Comparison of ENCODE assay signal across 35 cellular contexts in genomic region chr11:4862447-4863236, GRCh38. TPM values are rescaled to one million over a fixed set of nuclear protein-coding genes. Genes with fewer than 3 reads are reported as not detected.
"Had no signal": no experiment of that assay in that cellular context is flagged by ENCODE, and none has a peak within 500 bp of the region (broad histone marks: within the 10 kb centered on the region; RNA-seq: fewer than 3 reads in every experiment).

No MANE protein-coding gene starts in this region.

- H3K27me3 Mint-ChIP-seq: activated B cell treated with CpG ODN at 0.5 μM for 24 hours; activated CD8-positive, alpha-beta T cell treated with anti-CD3 and anti-CD28 coated beads for 36 hours; activated T-helper 17 cell treated with anti-CD3 and anti-CD28 coated beads, Interleukin-2, amount 50 U/mL, for 72 hours; effector memory CD8-positive, alpha-beta T cell; stimulated activated memory B cell treated with anti-CD40 and anti-IgM and Interleukin-4, amounts not matched to agents 10 μg/mL and 1 μg/mL and 100 μg/mL, for 72 hours; stimulated activated naive CD8-positive, alpha-beta T cell treated with anti-CD3 and anti-CD28 coated beads, Interleukin-15, amount 100 ng/mL, for 72 hours had no signal

- H3K9me3 Mint-ChIP-seq: activated B cell treated with CpG ODN at 0.5 μM for 24 hours; activated CD8-positive, alpha-beta T cell treated with anti-CD3 and anti-CD28 coated beads for 36 hours; activated naive CD4-positive, alpha-beta T cell treated with anti-CD3 and anti-CD28 coated beads, Interleukin-2, amount 50 U/mL, for 24 hours; activated T-cell treated with anti-CD3 and anti-CD28 coated beads, Interleukin-2, amount 50 U/mL, for 4 hours; activated T-helper 17 cell treated with anti-CD3 and anti-CD28 coated beads, Interleukin-2, amount 50 U/mL, for 72 hours; T-helper 1 cell treated with Interleukin-12 subunit alpha and Interleukin-12 subunit beta and Interleukin-4 antibody, amounts not matched to agents 30 μg/mL and 1 μg/mL, for 36 hours had no signal

- H3K27me3 ChIP-seq: right atrium auricular region had no signal

- H3K4me1 ChIP-seq: right atrium auricular region had no signal

- ATAC-seq: activated CD8-positive, alpha-beta T cell treated with anti-CD3 and anti-CD28 coated beads for 36 hours; activated naive CD8-positive, alpha-beta T cell treated with anti-CD3 and anti-CD28 coated beads, Interleukin-2, amount 50 U/mL, for 24 hours; activated T-cell treated with anti-CD3 and anti-CD28 coated beads, Interleukin-2, amount 50 U/mL, for 4 hours; activated T-helper 17 cell treated with anti-CD3 and anti-CD28 coated beads, Interleukin-2, amount 50 U/mL, for 72 hours; effector memory CD8-positive, alpha-beta T cell; esophagus mucosa; left colon; naive thymus-derived CD8-positive, alpha-beta T cell; stimulated activated memory B cell treated with anti-CD40 and anti-IgM and Interleukin-4, amounts not matched to agents 10 μg/mL and 1 μg/mL and 100 μg/mL, for 72 hours; stimulated activated naive CD8-positive, alpha-beta T cell treated with anti-CD3 and anti-CD28 coated beads, Interleukin-15, amount 100 ng/mL, for 72 hours had no signal

- H3K27ac ChIP-seq: right atrium auricular region had no signal

- H3K36me3 Mint-ChIP-seq: activated naive CD4-positive, alpha-beta T cell treated with anti-CD3 and anti-CD28 coated beads, Interleukin-2, amount 50 U/mL, for 24 hours; immature natural killer cell; memory B cell; naive thymus-derived CD8-positive, alpha-beta T cell; stimulated activated memory B cell treated with anti-CD40 and anti-IgM and Interleukin-4, amounts not matched to agents 10 μg/mL and 1 μg/mL and 100 μg/mL, for 72 hours had no signal

- H3K36me3 ChIP-seq: right atrium auricular region had no signal

- H3K4me1 Mint-ChIP-seq: activated B cell treated with CpG ODN at 0.5 μM for 24 hours; activated naive CD4-positive, alpha-beta T cell treated with anti-CD3 and anti-CD28 coated beads, Interleukin-2, amount 50 U/mL, for 24 hours; activated naive CD8-positive, alpha-beta T cell treated with anti-CD3 and anti-CD28 coated beads, Interleukin-2, amount 50 U/mL, for 24 hours; activated T-helper 17 cell treated with anti-CD3 and anti-CD28 coated beads, Interleukin-2, amount 50 U/mL, for 72 hours; immature natural killer cell; memory B cell; naive thymus-derived CD8-positive, alpha-beta T cell; stimulated activated memory B cell treated with anti-CD40 and anti-IgM and Interleukin-4, amounts not matched to agents 10 μg/mL and 1 μg/mL and 100 μg/mL, for 72 hours; stimulated activated naive CD8-positive, alpha-beta T cell treated with anti-CD3 and anti-CD28 coated beads, Interleukin-15, amount 100 ng/mL, for 72 hours had no signal

- H3K4me3 Mint-ChIP-seq: activated B cell treated with CpG ODN at 0.5 μM for 24 hours; activated CD8-positive, alpha-beta T cell treated with anti-CD3 and anti-CD28 coated beads for 36 hours; activated naive CD4-positive, alpha-beta T cell treated with anti-CD3 and anti-CD28 coated beads, Interleukin-2, amount 50 U/mL, for 24 hours; activated naive CD8-positive, alpha-beta T cell treated with anti-CD3 and anti-CD28 coated beads, Interleukin-2, amount 50 U/mL, for 24 hours; activated T-cell treated with anti-CD3 and anti-CD28 coated beads, Interleukin-2, amount 50 U/mL, for 4 hours; activated T-helper 17 cell treated with anti-CD3 and anti-CD28 coated beads, Interleukin-2, amount 50 U/mL, for 72 hours; effector memory CD8-positive, alpha-beta T cell; immature natural killer cell; memory B cell; naive thymus-derived CD8-positive, alpha-beta T cell; stimulated activated memory B cell treated with anti-CD40 and anti-IgM and Interleukin-4, amounts not matched to agents 10 μg/mL and 1 μg/mL and 100 μg/mL, for 72 hours; stimulated activated naive CD8-positive, alpha-beta T cell treated with anti-CD3 and anti-CD28 coated beads, Interleukin-15, amount 100 ng/mL, for 72 hours; T-helper 1 cell treated with Interleukin-12 subunit alpha and Interleukin-12 subunit beta and Interleukin-4 antibody, amounts not matched to agents 30 μg/mL and 1 μg/mL, for 36 hours had no signal

- DNase-seq: activated B cell treated with CpG ODN at 0.5 μM for 24 hours; activated CD4-positive, alpha-beta T cell treated with anti-CD3 and anti-CD28 coated beads, Interleukin-2, amount 50 U/mL, for 1 hour; activated CD8-positive, alpha-beta T cell treated with anti-CD3 and anti-CD28 coated beads for 36 hours; activated gamma-delta T cell treated with Interleukin-2 at 50 U/mL for 16 hours; activated naive CD8-positive, alpha-beta T cell treated with anti-CD3 and anti-CD28 coated beads, Interleukin-2, amount 50 U/mL, for 24 hours; activated T-cell treated with anti-CD3 and anti-CD28 coated beads, Interleukin-2, amount 50 U/mL, for 4 hours; amygdala; caudate nucleus; cortex of kidney; effector memory CD8-positive, alpha-beta T cell; foreskin fibroblast; head of caudate nucleus; hippocampal formation; immature natural killer cell; kidney; left colon; naive thymus-derived CD8-positive, alpha-beta T cell; stimulated activated CD4-positive, alpha-beta T cell treated with anti-CD3 and anti-CD28 coated beads, Interleukin-1b, Interleukin-23, amount 100 ng/mL, for 48 hours; stimulated activated CD4-positive, alpha-beta T cell treated with anti-CD3 and anti-CD28 coated beads, Interleukin-4, amount 100 ng/mL, for 4 hours; stimulated activated CD8-positive, alpha-beta memory T cell treated with anti-CD3 and anti-CD28 coated beads, Interleukin-4, amount 100 ng/mL, for 48 hours; stimulated activated naive CD8-positive, alpha-beta T cell treated with anti-CD3 and anti-CD28 coated beads, Interleukin-15, amount 100 ng/mL, for 72 hours; substantia nigra had no signal

- H3K4me3 ChIP-seq: right atrium auricular region, smooth muscle cell had no signal

- H3K9me3 ChIP-seq: right atrium auricular region had no signal

- H3K27ac Mint-ChIP-seq: activated B cell treated with CpG ODN at 0.5 μM for 24 hours; activated CD8-positive, alpha-beta T cell treated with anti-CD3 and anti-CD28 coated beads for 36 hours; activated naive CD4-positive, alpha-beta T cell treated with anti-CD3 and anti-CD28 coated beads, Interleukin-2, amount 50 U/mL, for 24 hours; activated naive CD8-positive, alpha-beta T cell treated with anti-CD3 and anti-CD28 coated beads, Interleukin-2, amount 50 U/mL, for 24 hours; activated T-helper 17 cell treated with anti-CD3 and anti-CD28 coated beads, Interleukin-2, amount 50 U/mL, for 72 hours; effector memory CD8-positive, alpha-beta T cell; immature natural killer cell; memory B cell; naive thymus-derived CD8-positive, alpha-beta T cell; stimulated activated memory B cell treated with anti-CD40 and anti-IgM and Interleukin-4, amounts not matched to agents 10 μg/mL and 1 μg/mL and 100 μg/mL, for 72 hours; stimulated activated naive CD8-positive, alpha-beta T cell treated with anti-CD3 and anti-CD28 coated beads, Interleukin-15, amount 100 ng/mL, for 72 hours; T-helper 1 cell treated with Interleukin-12 subunit alpha and Interleukin-12 subunit beta and Interleukin-4 antibody, amounts not matched to agents 30 μg/mL and 1 μg/mL, for 36 hours had no signal

RNA-seq across cellular contexts. Expression of gene OR51S1, which starts 13.6 kb away (rescaled TPM):
- total RNA-seq: activated B cell treated with CpG ODN at 0.5 μM for 24 hours; activated CD8-positive, alpha-beta T cell treated with anti-CD3 and anti-CD28 coated beads for 36 hours; activated T-cell treated with anti-CD3 and anti-CD28 coated beads, Interleukin-2, amount 50 U/mL, for 4 hours; activated T-helper 17 cell treated with anti-CD3 and anti-CD28 coated beads, Interleukin-2, amount 50 U/mL, for 72 hours; chondrocyte; esophagus mucosa; kidney; left colon; lower leg skin; naive thymus-derived CD8-positive, alpha-beta T cell; omental fat pad; pulmonary artery endothelial cell; right atrium auricular region; smooth muscle cell; ureter had no signal

RNA-seq across cellular contexts. Expression of gene OR51T1, which starts 19.1 kb away (rescaled TPM):
- total RNA-seq: activated B cell treated with CpG ODN at 0.5 μM for 24 hours; activated CD8-positive, alpha-beta T cell treated with anti-CD3 and anti-CD28 coated beads for 36 hours; activated T-cell treated with anti-CD3 and anti-CD28 coated beads, Interleukin-2, amount 50 U/mL, for 4 hours; activated T-helper 17 cell treated with anti-CD3 and anti-CD28 coated beads, Interleukin-2, amount 50 U/mL, for 72 hours; chondrocyte; esophagus mucosa; kidney; left colon; lower leg skin; naive thymus-derived CD8-positive, alpha-beta T cell; omental fat pad; pulmonary artery endothelial cell; right atrium auricular region; smooth muscle cell; ureter had no signal

RNA-seq across cellular contexts. Expression of gene OR51A7, which starts 40.9 kb away (rescaled TPM):
- total RNA-seq: activated B cell treated with CpG ODN at 0.5 μM for 24 hours; activated CD8-positive, alpha-beta T cell treated with anti-CD3 and anti-CD28 coated beads for 36 hours; activated T-cell treated with anti-CD3 and anti-CD28 coated beads, Interleukin-2, amount 50 U/mL, for 4 hours; activated T-helper 17 cell treated with anti-CD3 and anti-CD28 coated beads, Interleukin-2, amount 50 U/mL, for 72 hours; chondrocyte; esophagus mucosa; kidney; left colon; lower leg skin; naive thymus-derived CD8-positive, alpha-beta T cell; omental fat pad; pulmonary artery endothelial cell; right atrium auricular region; smooth muscle cell; ureter had no signal

RNA-seq across cellular contexts. Expression of gene OR51F2, which starts 41.5 kb away (rescaled TPM):
- total RNA-seq: activated B cell treated with CpG ODN at 0.5 μM for 24 hours; activated CD8-positive, alpha-beta T cell treated with anti-CD3 and anti-CD28 coated beads for 36 hours; activated T-cell treated with anti-CD3 and anti-CD28 coated beads, Interleukin-2, amount 50 U/mL, for 4 hours; activated T-helper 17 cell treated with anti-CD3 and anti-CD28 coated beads, Interleukin-2, amount 50 U/mL, for 72 hours; chondrocyte; esophagus mucosa; kidney; left colon; lower leg skin; naive thymus-derived CD8-positive, alpha-beta T cell; omental fat pad; pulmonary artery endothelial cell; right atrium auricular region; smooth muscle cell; ureter had no signal

RNA-seq across cellular contexts. Expression of gene OR51G2, which starts 56.5 kb away (rescaled TPM):
- total RNA-seq: activated B cell treated with CpG ODN at 0.5 μM for 24 hours; activated CD8-positive, alpha-beta T cell treated with anti-CD3 and anti-CD28 coated beads for 36 hours; activated T-cell treated with anti-CD3 and anti-CD28 coated beads, Interleukin-2, amount 50 U/mL, for 4 hours; activated T-helper 17 cell treated with anti-CD3 and anti-CD28 coated beads, Interleukin-2, amount 50 U/mL, for 72 hours; chondrocyte; esophagus mucosa; kidney; left colon; lower leg skin; naive thymus-derived CD8-positive, alpha-beta T cell; omental fat pad; pulmonary artery endothelial cell; right atrium auricular region; smooth muscle cell; ureter had no signal
